ENCODE assay signal across 24 cellular contexts in the genomic region with DNA sequence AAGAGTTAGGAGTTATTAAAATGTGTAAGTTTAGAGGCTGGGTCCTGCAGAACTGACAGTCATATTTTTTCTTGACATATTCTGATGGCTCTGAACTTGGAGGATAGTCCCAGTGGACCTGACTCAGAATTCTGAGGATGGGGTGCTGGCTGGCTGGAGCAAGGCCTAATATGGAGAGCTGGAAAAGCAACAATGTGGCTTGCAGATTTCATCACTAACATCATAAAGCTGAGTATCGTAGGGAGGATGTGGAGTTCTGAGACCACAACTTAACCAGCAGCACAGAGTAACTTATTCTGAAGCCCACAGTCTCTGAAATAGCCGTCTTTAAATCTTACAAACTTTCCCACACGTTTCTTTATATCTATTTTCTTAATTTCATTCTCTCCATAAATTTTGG. TPM values are rescaled to one million over a fixed set of nuclear protein-coding genes. Genes with fewer than 3 reads are reported as not detected.
"Had no signal": no experiment of that assay in that cellular context is flagged by ENCODE, and none has a peak within 500 bp of the region (broad histone marks: within the 10 kb centered on the region; RNA-seq: fewer than 3 reads in every experiment).

No MANE protein-coding gene starts in this region.

- DNase-seq: activated CD4-positive, alpha-beta memory T cell treated with anti-CD3 and anti-CD28 coated beads for 36 hours; activated CD4-positive, alpha-beta T cell treated with anti-CD3 and anti-CD28 coated beads for 4 hours; activated CD4-positive, CD25-positive, alpha-beta regulatory T cell; activated effector memory CD4-positive, alpha-beta T cell treated with Interleukin-2 at 50 U/mL for 16 hours; activated naive CD4-positive, alpha-beta T cell treated with anti-CD3 and anti-CD28 coated beads for 36 hours; activated naive CD8-positive, alpha-beta T cell treated with anti-CD3 and anti-CD28 coated beads, Interleukin-2, amount 10 ng/mL, durations not matched to agents 7 days and 5 days; activated T-cell treated with anti-CD3 and anti-CD28 coated beads, Interleukin-2, amount 50 U/mL, for 72 hours; amygdala; cerebellar nuclear complex; hypothalamus; left ventricle myocardium inferior; pancreas; psoas muscle; stimulated activated CD4-positive, alpha-beta T cell treated with anti-CD3 and anti-CD28 coated beads, Interleukin-12 subunit alpha, Interleukin-12 subunit beta, amount 100 ng/mL, for 4 hours; stimulated activated CD4-positive, alpha-beta T cell treated with anti-CD3 and anti-CD28 coated beads, Interleukin-4, amount 100 ng/mL, for 4 hours; stimulated activated naive CD8-positive, alpha-beta T cell treated with anti-CD3 and anti-CD28 coated beads, Interleukin-15, Interleukin-2, amounts not matched to agents 100 U/mL and 50 U/mL, for 24 hours; T-helper 17 cell; tibial artery had no signal

- H3K9me3 Mint-ChIP-seq: activated CD4-positive, alpha-beta memory T cell treated with anti-CD3 and anti-CD28 coated beads for 36 hours; activated naive CD4-positive, alpha-beta T cell treated with anti-CD3 and anti-CD28 coated beads for 36 hours; activated naive CD8-positive, alpha-beta T cell treated with anti-CD3 and anti-CD28 coated beads, Interleukin-2, amount 10 ng/mL, durations not matched to agents 7 days and 5 days; activated T-cell treated with anti-CD3 and anti-CD28 coated beads, Interleukin-2, amount 50 U/mL, for 72 hours; natural killer cell treated with Interleukin-12 subunit alpha and Interleukin-12 subunit beta and Interleukin-15 and Interleukin-18, amount 100 ng/mL, for 72 hours had no signal

- H3K4me3 Mint-ChIP-seq: activated CD4-positive, alpha-beta memory T cell treated with anti-CD3 and anti-CD28 coated beads for 36 hours; activated naive CD4-positive, alpha-beta T cell treated with anti-CD3 and anti-CD28 coated beads for 36 hours; activated naive CD8-positive, alpha-beta T cell treated with anti-CD3 and anti-CD28 coated beads, Interleukin-2, amount 10 ng/mL, durations not matched to agents 7 days and 5 days; activated T-cell treated with anti-CD3 and anti-CD28 coated beads, Interleukin-2, amount 50 U/mL, for 72 hours; natural killer cell treated with Interleukin-12 subunit alpha and Interleukin-12 subunit beta and Interleukin-15 and Interleukin-18, amount 100 ng/mL, for 72 hours; T-helper 17 cell had no signal

- H3K27ac Mint-ChIP-seq: activated CD4-positive, alpha-beta memory T cell treated with anti-CD3 and anti-CD28 coated beads for 36 hours; activated naive CD4-positive, alpha-beta T cell treated with anti-CD3 and anti-CD28 coated beads for 36 hours; activated naive CD8-positive, alpha-beta T cell treated with anti-CD3 and anti-CD28 coated beads, Interleukin-2, amount 10 ng/mL, durations not matched to agents 7 days and 5 days; activated T-cell treated with anti-CD3 and anti-CD28 coated beads, Interleukin-2, amount 50 U/mL, for 72 hours; natural killer cell treated with Interleukin-12 subunit alpha and Interleukin-12 subunit beta and Interleukin-15 and Interleukin-18, amount 100 ng/mL, for 72 hours; T-helper 17 cell had no signal

- H3K36me3 Mint-ChIP-seq: activated CD4-positive, alpha-beta memory T cell treated with anti-CD3 and anti-CD28 coated beads for 36 hours; activated naive CD8-positive, alpha-beta T cell treated with anti-CD3 and anti-CD28 coated beads, Interleukin-2, amount 10 ng/mL, durations not matched to agents 7 days and 5 days; natural killer cell treated with Interleukin-12 subunit alpha and Interleukin-12 subunit beta and Interleukin-15 and Interleukin-18, amount 100 ng/mL, for 72 hours had no signal

- ATAC-seq: activated T-cell treated with anti-CD3 and anti-CD28 coated beads, Interleukin-2, amount 50 U/mL, for 72 hours; natural killer cell treated with Interleukin-12 subunit alpha and Interleukin-12 subunit beta and Interleukin-15 and Interleukin-18, amount 100 ng/mL, for 72 hours; pancreas; psoas muscle; stimulated activated naive CD8-positive, alpha-beta T cell treated with anti-CD3 and anti-CD28 coated beads, Interleukin-15, Interleukin-2, amounts not matched to agents 100 U/mL and 50 U/mL, for 24 hours; T-helper 17 cell had no signal

- H3K4me3 ChIP-seq: left ventricle myocardium inferior, pancreas, psoas muscle, right atrium auricular region, tibial artery had no signal

RNA-seq across cellular contexts. Expression of gene KRTAP1-5, which starts 2.3 kb away (rescaled TPM):
- total RNA-seq: activated CD4-positive, alpha-beta memory T cell treated with anti-CD3 and anti-CD28 coated beads for 36 hours; activated naive CD4-positive, alpha-beta T cell treated with anti-CD3 and anti-CD28 coated beads for 36 hours; activated naive CD8-positive, alpha-beta T cell treated with anti-CD3 and anti-CD28 coated beads, Interleukin-2, amount 10 ng/mL, durations not matched to agents 7 days and 5 days; activated T-cell treated with anti-CD3 and anti-CD28 coated beads, Interleukin-2, amount 50 U/mL, for 72 hours; frontal cortex; left ventricle myocardium inferior; natural killer cell treated with Interleukin-12 subunit alpha and Interleukin-12 subunit beta and Interleukin-15 and Interleukin-18, amount 100 ng/mL, for 72 hours; pancreas; psoas muscle; right atrium auricular region; skeletal muscle tissue; T-helper 17 cell; ureter had no signal

RNA-seq across cellular contexts. Expression of gene KRTAP1-4, which starts 5.3 kb away (rescaled TPM):
- total RNA-seq: activated CD4-positive, alpha-beta memory T cell treated with anti-CD3 and anti-CD28 coated beads for 36 hours; activated naive CD4-positive, alpha-beta T cell treated with anti-CD3 and anti-CD28 coated beads for 36 hours; activated naive CD8-positive, alpha-beta T cell treated with anti-CD3 and anti-CD28 coated beads, Interleukin-2, amount 10 ng/mL, durations not matched to agents 7 days and 5 days; activated T-cell treated with anti-CD3 and anti-CD28 coated beads, Interleukin-2, amount 50 U/mL, for 72 hours; fibroblast of lung; frontal cortex; left ventricle myocardium inferior; natural killer cell treated with Interleukin-12 subunit alpha and Interleukin-12 subunit beta and Interleukin-15 and Interleukin-18, amount 100 ng/mL, for 72 hours; pancreas; psoas muscle; right atrium auricular region; skeletal muscle tissue; T-helper 17 cell; ureter had no signal

RNA-seq across cellular contexts. Expression of gene KRTAP1-3, which starts 10.0 kb away (rescaled TPM):
- total RNA-seq: activated CD4-positive, alpha-beta memory T cell treated with anti-CD3 and anti-CD28 coated beads for 36 hours; activated naive CD4-positive, alpha-beta T cell treated with anti-CD3 and anti-CD28 coated beads for 36 hours; activated naive CD8-positive, alpha-beta T cell treated with anti-CD3 and anti-CD28 coated beads, Interleukin-2, amount 10 ng/mL, durations not matched to agents 7 days and 5 days; activated T-cell treated with anti-CD3 and anti-CD28 coated beads, Interleukin-2, amount 50 U/mL, for 72 hours; fibroblast of lung; frontal cortex; left ventricle myocardium inferior; natural killer cell treated with Interleukin-12 subunit alpha and Interleukin-12 subunit beta and Interleukin-15 and Interleukin-18, amount 100 ng/mL, for 72 hours; pancreas; psoas muscle; skeletal muscle tissue; T-helper 17 cell; ureter had no signal

RNA-seq across cellular contexts. Expression of gene KRTAP3-1, which starts 15.8 kb away (rescaled TPM):
- total RNA-seq: activated CD4-positive, alpha-beta memory T cell treated with anti-CD3 and anti-CD28 coated beads for 36 hours; activated naive CD4-positive, alpha-beta T cell treated with anti-CD3 and anti-CD28 coated beads for 36 hours; activated naive CD8-positive, alpha-beta T cell treated with anti-CD3 and anti-CD28 coated beads, Interleukin-2, amount 10 ng/mL, durations not matched to agents 7 days and 5 days; activated T-cell treated with anti-CD3 and anti-CD28 coated beads, Interleukin-2, amount 50 U/mL, for 72 hours; fibroblast of lung; frontal cortex; left ventricle myocardium inferior; natural killer cell treated with Interleukin-12 subunit alpha and Interleukin-12 subunit beta and Interleukin-15 and Interleukin-18, amount 100 ng/mL, for 72 hours; pancreas; psoas muscle; right atrium auricular region; skeletal muscle tissue; T-helper 17 cell; ureter had no signal

RNA-seq across cellular contexts. Expression of gene KRTAP1-1, which starts 16.5 kb away (rescaled TPM):
- total RNA-seq: activated CD4-positive, alpha-beta memory T cell treated with anti-CD3 and anti-CD28 coated beads for 36 hours; activated naive CD4-positive, alpha-beta T cell treated with anti-CD3 and anti-CD28 coated beads for 36 hours; activated naive CD8-positive, alpha-beta T cell treated with anti-CD3 and anti-CD28 coated beads, Interleukin-2, amount 10 ng/mL, durations not matched to agents 7 days and 5 days; activated T-cell treated with anti-CD3 and anti-CD28 coated beads, Interleukin-2, amount 50 U/mL, for 72 hours; fibroblast of lung; frontal cortex; left ventricle myocardium inferior; natural killer cell treated with Interleukin-12 subunit alpha and Interleukin-12 subunit beta and Interleukin-15 and Interleukin-18, amount 100 ng/mL, for 72 hours; psoas muscle; right atrium auricular region; skeletal muscle tissue; T-helper 17 cell; ureter had no signal
